In the genomic region with DNA sequence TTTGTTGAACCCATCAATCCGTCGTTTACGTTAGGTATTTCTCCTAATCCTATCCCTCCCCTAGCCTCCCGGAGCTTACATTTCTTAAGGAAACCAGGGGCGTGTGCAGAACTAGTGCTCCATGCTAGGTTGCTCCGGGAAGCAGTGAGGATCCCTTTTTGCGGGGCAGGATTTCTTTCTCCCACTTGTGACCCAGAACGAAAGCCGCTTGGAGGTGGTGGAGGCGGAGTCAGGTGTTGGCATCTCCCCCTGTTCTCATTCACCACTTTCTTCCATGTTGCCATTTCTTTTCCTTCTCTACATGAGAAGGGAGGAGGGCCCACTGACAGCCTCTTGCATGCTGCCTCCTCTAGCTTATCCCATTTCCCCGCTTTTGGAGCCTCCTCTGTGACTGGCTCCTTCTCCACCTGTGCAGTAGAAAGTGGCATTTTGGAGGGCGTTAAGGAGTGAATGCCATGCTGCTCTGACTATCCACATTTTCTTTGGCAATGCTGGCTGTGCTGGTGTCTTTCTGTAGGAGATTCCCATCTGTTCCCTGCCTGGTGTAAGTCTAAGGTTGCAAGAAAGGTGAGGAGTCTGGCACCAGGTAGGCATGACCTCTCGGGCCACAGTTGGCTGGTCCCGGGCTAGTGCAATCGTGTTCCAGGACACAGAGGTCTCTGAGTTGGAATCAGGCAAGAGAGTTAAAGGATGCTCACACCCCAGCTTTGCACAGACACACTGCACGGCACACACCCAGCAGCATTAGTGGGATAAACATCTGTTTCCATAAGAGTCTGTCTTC, we compare ENCODE assay signal across 16 cellular contexts.
"Had no signal": no experiment of that assay in that cellular context is flagged by ENCODE, and none has a peak within 500 bp of the region (broad histone marks: within the 10 kb centered on the region; RNA-seq: fewer than 3 reads in every experiment).

No MANE protein-coding gene starts in this region.

- H3K4me1 Mint-ChIP-seq: activated naive CD4-positive, alpha-beta T cell treated with anti-CD3 and anti-CD28 coated beads, Interleukin-2, amount 50 U/mL, for 24 hours; central memory CD8-positive, alpha-beta T cell; T-cell had no signal

- H3K4me3 ChIP-seq: body of pancreas, testis, uterus had no signal

- H3K27me3 ChIP-seq: body of pancreas, testis, uterus had no signal

- H3K36me3 Mint-ChIP-seq: activated naive CD4-positive, alpha-beta T cell treated with anti-CD3 and anti-CD28 coated beads, Interleukin-2, amount 50 U/mL, for 24 hours; T-cell had no signal

- H3K4me1 ChIP-seq: body of pancreas had no signal

- H3K27ac Mint-ChIP-seq: activated naive CD4-positive, alpha-beta T cell treated with anti-CD3 and anti-CD28 coated beads, Interleukin-2, amount 50 U/mL, for 24 hours; activated T-cell treated with anti-CD3 and anti-CD28 coated beads, Interleukin-2, amount 50 U/mL, for 24 hours; dendritic cell treated with granulocyte-macrophage colony-stimulating factor and Interleukin-4, amounts not matched to agents 40 ng/mL and 50 ng/mL, for 4 days; nephron progenitor cell; stimulated activated naive CD8-positive, alpha-beta T cell treated with anti-CD3 and anti-CD28 coated beads, Interleukin-15, Interleukin-2, amounts not matched to agents 100 ng/mL and 50 ng/mL, for 24 hours; T-cell had no signal

- H3K9me3 ChIP-seq: body of pancreas, testis, uterus had no signal

- H3K27ac ChIP-seq: testis, WERI-Rb-1 had no signal

- H3K36me3 ChIP-seq: uterus, WERI-Rb-1 had no signal

- DNase-seq: activated CD4-positive, alpha-beta T cell treated with anti-CD3 and anti-CD28 coated beads for 4 hours; activated effector memory CD4-positive, alpha-beta T cell treated with Interleukin-2 at 50 U/mL for 16 hours; activated T-cell treated with anti-CD3 and anti-CD28 coated beads, Interleukin-2, amount 50 U/mL, for 24 hours; hypothalamus; left cardiac atrium; nephron progenitor cell; stimulated activated CD4-positive, alpha-beta T cell treated with anti-CD3 and anti-CD28 coated beads, Interleukin-4, amount 100 ng/mL, for 1 hour; T-cell; testis; WERI-Rb-1 had no signal

- H3K9me3 Mint-ChIP-seq: activated naive CD4-positive, alpha-beta T cell treated with anti-CD3 and anti-CD28 coated beads, Interleukin-2, amount 50 U/mL, for 24 hours; activated T-cell treated with anti-CD3 and anti-CD28 coated beads, Interleukin-2, amount 50 U/mL, for 24 hours; central memory CD8-positive, alpha-beta T cell; dendritic cell treated with granulocyte-macrophage colony-stimulating factor and Interleukin-4, amounts not matched to agents 40 ng/mL and 50 ng/mL, for 4 days; stimulated activated naive CD8-positive, alpha-beta T cell treated with anti-CD3 and anti-CD28 coated beads, Interleukin-15, Interleukin-2, amounts not matched to agents 100 ng/mL and 50 ng/mL, for 24 hours; T-cell had no signal

- ATAC-seq: body of pancreas, T-cell had no signal

- H3K4me3 Mint-ChIP-seq: activated naive CD4-positive, alpha-beta T cell treated with anti-CD3 and anti-CD28 coated beads, Interleukin-2, amount 50 U/mL, for 24 hours; activated T-cell treated with anti-CD3 and anti-CD28 coated beads, Interleukin-2, amount 50 U/mL, for 24 hours; central memory CD8-positive, alpha-beta T cell; dendritic cell treated with granulocyte-macrophage colony-stimulating factor and Interleukin-4, amounts not matched to agents 40 ng/mL and 50 ng/mL, for 4 days; nephron progenitor cell; stimulated activated naive CD8-positive, alpha-beta T cell treated with anti-CD3 and anti-CD28 coated beads, Interleukin-15, Interleukin-2, amounts not matched to agents 100 ng/mL and 50 ng/mL, for 24 hours; T-cell had no signal
